In the genomic region with DNA sequence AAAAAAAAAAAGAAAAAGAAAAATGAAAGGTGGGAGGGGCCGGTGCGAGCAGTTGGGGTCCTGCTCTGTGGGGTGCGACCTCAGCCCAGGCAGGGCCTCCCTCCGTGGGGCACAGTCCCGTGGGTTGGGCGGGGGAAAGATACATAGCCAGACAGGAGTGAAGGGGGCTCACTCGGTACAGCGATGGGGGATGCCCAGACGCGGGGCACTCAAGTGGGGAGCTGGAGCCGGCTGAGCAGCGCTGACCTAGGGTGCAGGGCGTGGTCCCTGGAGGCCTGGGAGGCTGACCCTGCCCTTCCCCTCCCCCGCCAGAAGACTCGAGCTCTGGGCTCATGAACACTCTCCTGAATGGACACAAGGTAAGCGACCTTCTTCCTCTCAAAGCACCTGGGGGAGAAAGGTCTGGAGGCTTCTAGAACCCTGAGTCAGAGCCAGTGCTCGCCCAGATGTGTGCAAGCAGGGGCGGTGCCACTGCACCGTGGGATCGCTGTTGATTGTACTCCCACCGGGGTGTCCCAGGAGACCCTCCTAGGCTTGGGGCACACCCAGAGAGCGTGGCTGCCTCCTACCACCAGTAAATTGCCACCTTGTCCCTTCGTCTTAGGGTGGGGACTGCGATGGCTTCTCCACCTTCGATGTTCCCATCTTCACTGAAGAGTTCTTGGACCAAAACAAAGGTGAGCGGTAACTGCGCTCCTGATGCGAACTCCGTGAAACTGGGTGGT, we compare ENCODE assay signal across 10 cellular contexts. TPM values are rescaled to one million over a fixed set of nuclear protein-coding genes. Genes with fewer than 3 reads are reported as not detected.
DNase-seq lines count a peak whose midpoint lies in the region; ATAC-seq and TF ChIP-seq lines count a peak whose summit lies in the region.
"Had no signal": no experiment of that assay in that cellular context is flagged by ENCODE, and none has a peak within 500 bp of the region (broad histone marks: within the 10 kb centered on the region; RNA-seq: fewer than 3 reads in every experiment).

No MANE protein-coding gene starts in this region.

- peaks cover 19% of the 10 kb centered on the region for H3K4me1 Mint-ChIP-seq in mesothelial cell of epicardium
- peaks cover 14 to 21% (median 18%) of the 10 kb centered on the region in 3 donors for H3K4me1 Mint-ChIP-seq in T-cell

- intact Hi-C loops in tibial artery (cut with DNase I; ENCODE audit: low total_unique reads) = loop anchor here (5.0 kb wide), 1 partner anchor 41 kb away; no protein-coding TSS in a partner anchor

- peak overlapping the region in 1 of 2 donors; percentile 54 for H3K27ac ChIP-seq in tibial artery

- H3K4me3 Mint-ChIP-seq in mesothelial cell of epicardium (peak overlapping the region; percentile 58), T-cell (no peak overlapping the region)

- POLR2A ChIA-PET in T-cell (lab: Charles Lee) = no interaction called here

- peak overlapping the region; percentile 20 to 37 for H3K4me3 ChIP-seq in tibial artery

- H3K36me3 ChIP-seq in tibial artery = peaks cover 0 to 40% (median 0%) of the 10 kb centered on the region in 3 donors

- peaks cover 5 to 59% (median 34%) of the 10 kb centered on the region in 4 donors for H3K4me1 ChIP-seq in tibial artery

- ATAC-seq in HG03457 (IDR thresholded peaks at IDR 0.05; ENCODE audit: unreplicated experiment) (no peak), T-cell (replicated peaks in 1 of 4) (no peak)

- no peaks in the 10 kb centered on the region for H3K27me3 ChIP-seq in tibial artery

- DNase-seq in HuH-7.5 (ENCODE audit: low spot score) (peak; percentile 6), ecto neural progenitor cell (ENCODE audit: low spot score) (peak; percentile 49), mesothelial cell of epicardium (ENCODE audit: low spot score in 2 of 2, unreplicated experiment in 2 of 2) (no peak), tibial artery (no peak), T-cell (no peak)
- DNase-seq in effector CD4-positive, alpha-beta T cell = no peak
- DNase-seq: NCI-H187, T-helper 9 cell had no signal

- H3K27ac Mint-ChIP-seq in mesothelial cell of epicardium (no peak overlapping the region), T-cell (no peak overlapping the region)

- H3K36me3 Mint-ChIP-seq in mesothelial cell of epicardium (peaks cover 11% of the 10 kb centered on the region), T-cell (peaks cover 11% of the 10 kb centered on the region)

- no peaks in the 10 kb centered on the region for H3K9me3 Mint-ChIP-seq in mesothelial cell of epicardium
- H3K9me3 Mint-ChIP-seq in T-cell = no peaks in the 10 kb centered on the region

- no peak for TF ChIP-seq CTCF in mesothelial cell of epicardium (IDR thresholded peaks at IDR 0.05; ENCODE audit: unreplicated experiment)
- no peak for TF ChIP-seq CTCF in tibial artery (IDR thresholded peaks at IDR 0.05)

- H3K9me3 ChIP-seq in tibial artery = no peaks in the 10 kb centered on the region

- H3K27me3 Mint-ChIP-seq in mesothelial cell of epicardium (ENCODE audit: low read depth) (peaks cover 34% of the 10 kb centered on the region), T-cell (no peaks in the 10 kb centered on the region)

- CTCF ChIA-PET in T-cell (lab: Charles Lee) = interaction anchor here in 1 of 2 donors (0.8 kb wide), 1 partner anchor 121 kb away, joined by 4 read pairs; no protein-coding TSS in a partner anchor

RNA-seq across cellular contexts. Expression of a gene that starts 3.4 kb away (rescaled TPM):
- total RNA-seq in mesothelial cell of epicardium (89.5 to 94.9 TPM (median 93.9 TPM) in 3 replicates), T-cell (10 to 100 TPM; 38.0 to 81.6 (median 74.7) TPM)

RNA-seq across cellular contexts. Expression of a gene that starts 9.2 kb away (rescaled TPM):
- total RNA-seq in mesothelial cell of epicardium = 0.07 to 0.11 TPM (median 0.09 TPM) in 3 replicates
- 1 to 10 TPM; 1.5 to 4.3 (median 2.7) TPM for total RNA-seq in T-cell

RNA-seq across cellular contexts. Expression of a gene that starts 18.7 kb away (rescaled TPM):
- total RNA-seq in mesothelial cell of epicardium = 58.3 to 61.1 TPM (median 59.5 TPM) in 3 replicates
- 100 to 1,000 TPM in 3 of 5 donors, 10 to 100 TPM in 2; 81.2 to 147 (median 141) TPM for total RNA-seq in T-cell

RNA-seq across cellular contexts. Expression of a gene that starts 30.6 kb away (rescaled TPM):
- total RNA-seq in mesothelial cell of epicardium = 0.38 to 1.0 TPM (median 0.47 TPM) in 3 replicates
- total RNA-seq in T-cell = 10 to 100 TPM in 1 of 5 donors, 1 to 10 TPM in 4; 2.4 to 11.2 (median 7.1) TPM

RNA-seq across cellular contexts. Expression of a gene that starts 37.1 kb away (rescaled TPM):
- total RNA-seq in mesothelial cell of epicardium = 2.3 to 3.5 TPM (median 2.6 TPM) in 3 replicates
- 10 to 100 TPM in 3 of 5 donors, 1 to 10 TPM in 2; 7.7 to 12.4 (median 10.3) TPM for total RNA-seq in T-cell
- total RNA-seq: HT1080 had no signal

Comparison
In these comparisons a context has a peak if more than half of its experiments do, and no peak if none do; other contexts are left out.
1. DNase-seq: peak in HuH-7.5 (single experiment) and ecto neural progenitor cell (single experiment); none in mesothelial cell of epicardium (0 of 2), tibial artery (0 of 2), effector CD4-positive, alpha-beta T cell (single experiment) and T-cell (0 of 34).